Comparison of ENCODE assay signal across 22 cellular contexts in the genomic region with DNA sequence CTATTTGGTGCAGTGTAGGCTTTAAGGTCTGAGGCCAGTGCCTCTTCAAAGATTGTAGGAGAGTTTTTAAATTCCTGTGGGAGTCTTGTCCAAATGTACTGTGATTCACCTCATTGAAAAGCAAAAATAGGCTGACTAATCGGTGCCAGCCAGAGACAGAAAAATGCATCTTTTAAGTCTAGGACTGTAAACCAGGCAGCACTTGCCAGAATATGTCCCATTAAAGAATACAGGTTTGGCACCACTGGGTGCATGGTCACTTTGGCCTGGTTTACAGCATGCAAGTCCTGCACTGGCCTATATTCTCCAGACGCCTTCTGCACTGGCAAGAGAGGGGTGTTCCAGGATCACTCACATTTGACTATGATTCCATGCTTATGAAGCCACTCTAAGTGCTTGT. TPM values are rescaled to one million over a fixed set of nuclear protein-coding genes. Genes with fewer than 3 reads are reported as not detected.
DNase-seq lines count a peak whose midpoint lies in the region; ATAC-seq and TF ChIP-seq lines count a peak whose summit lies in the region.
"Had no signal": no experiment of that assay in that cellular context is flagged by ENCODE, and none has a peak within 500 bp of the region (broad histone marks: within the 10 kb centered on the region; RNA-seq: fewer than 3 reads in every experiment).

No MANE protein-coding gene starts in this region.

- no peak overlapping the region for H3K9ac ChIP-seq in mammary epithelial cell (ENCODE audit: insufficient read depth, low read length)

- H3K4me2 ChIP-seq in mammary epithelial cell (ENCODE audit: insufficient read depth, low read depth, low read length): peak overlapping the region; percentile 11

- no peak overlapping the region for H3K27ac Mint-ChIP-seq in naive thymus-derived CD8-positive, alpha-beta T cell
- H3K27ac Mint-ChIP-seq: activated naive CD8-positive, alpha-beta T cell treated with anti-CD3 and anti-CD28 coated beads for 36 hours; stimulated activated effector memory CD8-positive, alpha-beta T cell treated with anti-CD3 and anti-CD28 coated beads, Interleukin-12 subunit alpha, Interleukin-12 subunit beta, amount 100 ng/mL, for 72 hours; WTC11 had no signal

- no peaks in the 10 kb centered on the region for H4K20me1 ChIP-seq in mammary epithelial cell (ENCODE audit: insufficient read depth, low read length)

- H3K36me3 Mint-ChIP-seq in naive thymus-derived CD8-positive, alpha-beta T cell: no peaks in the 10 kb centered on the region
- H3K36me3 Mint-ChIP-seq: activated naive CD8-positive, alpha-beta T cell treated with anti-CD3 and anti-CD28 coated beads for 36 hours; stimulated activated effector memory CD8-positive, alpha-beta T cell treated with anti-CD3 and anti-CD28 coated beads, Interleukin-12 subunit alpha, Interleukin-12 subunit beta, amount 100 ng/mL, for 72 hours had no signal

- ATAC-seq in left lung (peak; percentile 46), GM21367 (IDR thresholded peaks at IDR 0.05; ENCODE audit: unreplicated experiment) (no peak)
- no peak for ATAC-seq in naive thymus-derived CD8-positive, alpha-beta T cell
- ATAC-seq: K562; lower lobe of right lung; sciatic nerve; stimulated activated effector memory CD8-positive, alpha-beta T cell treated with anti-CD3 and anti-CD28 coated beads, Interleukin-12 subunit alpha, Interleukin-12 subunit beta, amount 100 ng/mL, for 72 hours; WTC11 had no signal

- CTCF ChIA-PET in AG04449 (lab: Yijun Ruan, JAX) (interaction anchor here (1.3 to 1.7 kb wide), 2 partner anchors 15 to 37 kb away, joined by 3 read pairs; no protein-coding TSS in a partner anchor), mammary epithelial cell (lab: Charles Lee; ENCODE audit: low non-redundant PET) (no interaction called here)

- peak; percentile 29 for DNase-seq in AG04449 (ENCODE audit: low read depth, low spot score)
- DNase-seq in HT1080 (ENCODE audit: low read depth): peak; percentile 35
- DNase-seq in mammary epithelial cell: peak; percentile 64
- no peak for DNase-seq in left lung
- no peak for DNase-seq in HK-2 (ENCODE audit: unreplicated experiment)
- no peak for DNase-seq in naive thymus-derived CD8-positive, alpha-beta T cell
- DNase-seq in NK-92 treated with Interleukin-12 subunit alpha and Interleukin-12 subunit beta, amount 100 ng/mL, for 24 hours (lab: John Stamatoyannopoulos, UW): no peak
- DNase-seq: activated CD8-positive, alpha-beta memory T cell treated with anti-CD3 and anti-CD28 coated beads, Interleukin-2, amount 50 U/mL, for 48 hours; activated naive CD8-positive, alpha-beta T cell treated with anti-CD3 and anti-CD28 coated beads for 36 hours; lower lobe of right lung; NCI-H1417; NCI-H446; upper lobe of left lung had no signal

- H3K27ac ChIP-seq in mammary epithelial cell (ENCODE audit: insufficient read depth, low read depth, low read length) (no peak overlapping the region), left lung (no peak overlapping the region)
- H3K27ac ChIP-seq: lower lobe of right lung, upper lobe of left lung had no signal

- H3K9me3 Mint-ChIP-seq in naive thymus-derived CD8-positive, alpha-beta T cell: no peaks in the 10 kb centered on the region
- H3K9me3 Mint-ChIP-seq: activated naive CD8-positive, alpha-beta T cell treated with anti-CD3 and anti-CD28 coated beads for 36 hours; stimulated activated effector memory CD8-positive, alpha-beta T cell treated with anti-CD3 and anti-CD28 coated beads, Interleukin-12 subunit alpha, Interleukin-12 subunit beta, amount 100 ng/mL, for 72 hours had no signal

- no peak overlapping the region for H2AFZ ChIP-seq in mammary epithelial cell (ENCODE audit: low read depth, low read length)

- no peak overlapping the region for H3K4me3 ChIP-seq in AG04449 (ENCODE audit: low read depth, low read length)
- H3K4me3 ChIP-seq in mammary epithelial cell (replicated peaks in 1 of 3; ENCODE audit: insufficient read depth in 1 of 3, low read depth in 2 of 3, low read length in 3 of 3): no peak overlapping the region
- H3K4me3 ChIP-seq in left lung: no peak overlapping the region
- H3K4me3 ChIP-seq: K562, lower lobe of right lung, upper lobe of left lung had no signal

- H3K4me1 Mint-ChIP-seq in naive thymus-derived CD8-positive, alpha-beta T cell: no peaks in the 10 kb centered on the region
- H3K4me1 Mint-ChIP-seq: activated naive CD8-positive, alpha-beta T cell treated with anti-CD3 and anti-CD28 coated beads for 36 hours; stimulated activated effector memory CD8-positive, alpha-beta T cell treated with anti-CD3 and anti-CD28 coated beads, Interleukin-12 subunit alpha, Interleukin-12 subunit beta, amount 100 ng/mL, for 72 hours had no signal

- no peak overlapping the region for H3K4me3 Mint-ChIP-seq in naive thymus-derived CD8-positive, alpha-beta T cell
- H3K4me3 Mint-ChIP-seq: activated naive CD8-positive, alpha-beta T cell treated with anti-CD3 and anti-CD28 coated beads for 36 hours; stimulated activated effector memory CD8-positive, alpha-beta T cell treated with anti-CD3 and anti-CD28 coated beads, Interleukin-12 subunit alpha, Interleukin-12 subunit beta, amount 100 ng/mL, for 72 hours; WTC11 had no signal

- in situ Hi-C loops in mammary epithelial cell (cut with MboI; ENCODE audit: low sequenced_read_pairs in 2 of 2): no loop called here

- POLR2A ChIA-PET in AG04449 (lab: Yijun Ruan, JAX): no interaction called here
- POLR2A ChIA-PET in naive thymus-derived CD8-positive, alpha-beta T cell (lab: Charles Lee): no interaction called here

- H3K4me1 ChIP-seq in mammary epithelial cell (ENCODE audit: insufficient read depth, low read length) (peaks cover 47% of the 10 kb centered on the region), left lung (no peaks in the 10 kb centered on the region)
- H3K4me1 ChIP-seq: lower lobe of right lung had no signal

- H3K36me3 ChIP-seq in mammary epithelial cell (ENCODE audit: insufficient read depth, low read length): no peaks in the 10 kb centered on the region
- H3K36me3 ChIP-seq in left lung: no peaks in the 10 kb centered on the region
- H3K36me3 ChIP-seq: lower lobe of right lung, upper lobe of left lung had no signal

- BruUV-seq in mammary epithelial cell (replicated peaks; lab: Mats Ljungman, UMichigan): no TSS peak

- dilution Hi-C loops in mammary epithelial cell (cut with HindIII; ENCODE audit: low sequenced_read_pairs): no loop called here

- TF ChIP-seq CTCF in AG04449 (IDR thresholded peaks at IDR 0.05; ENCODE audit: insufficient read depth, low read length, missing control alignments) (no peak), mammary epithelial cell (conservative IDR thresholded peaks at IDR 0.05 in 1 of 2, IDR thresholded peaks at IDR 0.05 in 1 of 2; ENCODE audit: extremely low read depth in 1 of 2, insufficient read depth in 1 of 2, low read depth in 1 of 2, low read length in 2 of 2) (no peak), left lung (IDR thresholded peaks at IDR 0.05) (no peak)

- intact Hi-C loops in mammary epithelial cell (cut with micrococcal nuclease) (no loop called here), left lung (cut with DNase I) (no loop called here)

- H3K27me3 ChIP-seq in mammary epithelial cell (ENCODE audit: insufficient read depth, low read length) (no peaks in the 10 kb centered on the region), left lung (no peaks in the 10 kb centered on the region)
- H3K27me3 ChIP-seq: upper lobe of left lung had no signal

- no peaks in the 10 kb centered on the region for H3K79me2 ChIP-seq in mammary epithelial cell (ENCODE audit: insufficient read depth, low read length)

- 30% methylated on average over 2 of the region's 2 CpGs for WGBS in mammary epithelial cell (ENCODE audit: low coverage, missing lambda C conversion rate)

- H3K9me3 ChIP-seq in mammary epithelial cell (replicated peaks; ENCODE audit: insufficient read depth, low read length) (no peaks in the 10 kb centered on the region), left lung (no peaks in the 10 kb centered on the region)
- H3K9me3 ChIP-seq: lower lobe of right lung, upper lobe of left lung had no signal

- H3K27me3 Mint-ChIP-seq in naive thymus-derived CD8-positive, alpha-beta T cell: peaks cover 0 to 6% (median under 1%) of the 10 kb centered on the region in 5 donors

RNA-seq across cellular contexts. Expression of gene NOX5, which starts 20.3 kb away (rescaled TPM):
- 0.03 and 1.1 TPM in 2 replicates for total RNA-seq in HT1080 (2014; rRNA removed; shearing (Covaris generic))
- polyA plus RNA-seq in HT1080 (2015; cell fraction: cytosol; rRNA removed): 0.02 and 0.08 TPM in 2 replicates
- polyA plus RNA-seq in HT1080 (2015; cell fraction: nucleus; rRNA removed): not detected in 2 replicates
- total RNA-seq in mammary epithelial cell: under 1 TPM; 0.05 to 0.50 TPM
- polyA plus RNA-seq in mammary epithelial cell: 2.6 TPM
- 0.78 TPM for polyA minus RNA-seq in mammary epithelial cell
- under 1 TPM; 0.16 to 0.23 TPM for total RNA-seq in left lung
- under 1 TPM; 0.05 TPM for total RNA-seq in naive thymus-derived CD8-positive, alpha-beta T cell
- not detected for polyA plus RNA-seq in naive thymus-derived CD8-positive, alpha-beta T cell
- total RNA-seq: A673; activated naive CD8-positive, alpha-beta T cell treated with anti-CD3 and anti-CD28 coated beads for 36 hours; dermis microvascular lymphatic vessel endothelial cell; H4; K562; lower lobe of right lung; WTC11 had no signal
- polyA plus RNA-seq: neural cell had no signal

Comparison
In these comparisons a context has a peak if more than half of its experiments do, and no peak if none do; other contexts are left out.
1. DNase-seq: peak in AG04449 (single experiment), HT1080 (single experiment) and mammary epithelial cell (single experiment); none in left lung (0 of 2), HK-2 (single experiment), naive thymus-derived CD8-positive, alpha-beta T cell (0 of 10) and NK-92 treated with Interleukin-12 subunit alpha and Interleukin-12 subunit beta, amount 100 ng/mL, for 24 hours (single experiment).